Comparison of ENCODE assay signal across 13 cellular contexts in the genomic region with DNA sequence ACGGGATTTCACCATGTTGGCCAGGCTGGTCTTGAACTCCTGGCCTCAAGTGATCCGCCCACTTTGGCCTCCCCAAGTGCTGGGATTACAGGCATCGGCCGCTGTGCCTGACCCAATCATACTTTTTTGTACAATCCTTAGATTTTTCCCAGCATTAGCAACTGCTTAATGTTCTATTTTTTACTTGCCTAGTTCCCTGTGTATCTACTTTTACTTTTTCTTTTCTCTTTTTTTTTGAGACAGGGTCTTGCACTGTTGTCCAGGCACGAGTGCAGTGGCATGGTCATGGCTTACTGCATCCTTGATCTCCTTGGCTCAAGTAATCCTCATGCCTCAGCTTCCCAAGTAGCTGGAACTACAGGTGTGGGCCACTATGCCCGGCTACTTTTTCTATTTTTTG. TPM values are rescaled to one million over a fixed set of nuclear protein-coding genes. Genes with fewer than 3 reads are reported as not detected.
DNase-seq lines count a peak whose midpoint lies in the region; ATAC-seq and TF ChIP-seq lines count a peak whose summit lies in the region.
"Had no signal": no experiment of that assay in that cellular context is flagged by ENCODE, and none has a peak within 500 bp of the region (broad histone marks: within the 10 kb centered on the region; RNA-seq: fewer than 3 reads in every experiment).

No MANE protein-coding gene starts in this region.

- no peak for DNase-seq in activated naive CD8-positive, alpha-beta T cell treated with anti-CD3 and anti-CD28 coated beads for 36 hours
- DNase-seq in MM.1S (no peak), NCI-H526 (lab: John Stamatoyannopoulos, UW) (no peak), substantia nigra (lab: John Stamatoyannopoulos, UW) (no peak), GM10266 (ENCODE audit: extremely low spot score) (no peak)
- DNase-seq in central memory CD8-positive, alpha-beta T cell (ENCODE audit: low spot score in 2 of 2) = no peak
- DNase-seq in stimulated activated effector memory CD8-positive, alpha-beta T cell treated with anti-CD3 and anti-CD28 coated beads, Interleukin-12 subunit alpha, Interleukin-12 subunit beta, amount 100 ng/mL, for 72 hours (ENCODE audit: low spot score in 2 of 2) = no peak
- DNase-seq: activated T-cell treated with anti-CD3 and anti-CD28 coated beads for 4 hours; effector memory CD4-positive, alpha-beta T cell; mucosa of descending colon; NCI-H1105 treated with DMSO at 0.1 percent for 48 hours; NCI-H510A had no signal

- H3F3A ChIP-seq in MM.1S (ENCODE audit: insufficient read depth, low read length) = peaks cover 16% of the 10 kb centered on the region

- H3K27me3 ChIP-seq in MM.1S (replicated peaks; ENCODE audit: insufficient read depth, low read length) = no peaks in the 10 kb centered on the region

- peak overlapping the region; percentile 64 for H3K27ac Mint-ChIP-seq in activated naive CD8-positive, alpha-beta T cell
- no peak overlapping the region for H3K27ac Mint-ChIP-seq in activated naive CD8-positive, alpha-beta T cell treated with anti-CD3 and anti-CD28 coated beads for 36 hours
- peak overlapping the region; percentile 44 for H3K27ac Mint-ChIP-seq in central memory CD8-positive, alpha-beta T cell (ENCODE audit: low read depth)
- H3K27ac Mint-ChIP-seq in stimulated activated effector memory CD8-positive, alpha-beta T cell treated with anti-CD3 and anti-CD28 coated beads, Interleukin-12 subunit alpha, Interleukin-12 subunit beta, amount 100 ng/mL, for 72 hours = peak overlapping the region; percentile 23

- peak overlapping the region; percentile 27 for H3K4me3 Mint-ChIP-seq in activated naive CD8-positive, alpha-beta T cell
- no peak overlapping the region for H3K4me3 Mint-ChIP-seq in activated naive CD8-positive, alpha-beta T cell treated with anti-CD3 and anti-CD28 coated beads for 36 hours
- peak overlapping the region; percentile 90 for H3K4me3 Mint-ChIP-seq in central memory CD8-positive, alpha-beta T cell
- peak overlapping the region; percentile 91 for H3K4me3 Mint-ChIP-seq in stimulated activated effector memory CD8-positive, alpha-beta T cell treated with anti-CD3 and anti-CD28 coated beads, Interleukin-12 subunit alpha, Interleukin-12 subunit beta, amount 100 ng/mL, for 72 hours

- peaks cover 2% of the 10 kb centered on the region for H3K36me3 Mint-ChIP-seq in activated naive CD8-positive, alpha-beta T cell
- peaks cover 25% of the 10 kb centered on the region for H3K36me3 Mint-ChIP-seq in activated naive CD8-positive, alpha-beta T cell treated with anti-CD3 and anti-CD28 coated beads for 36 hours
- H3K36me3 Mint-ChIP-seq in central memory CD8-positive, alpha-beta T cell (ENCODE audit: insufficient read depth) = peaks cover 32% of the 10 kb centered on the region
- H3K36me3 Mint-ChIP-seq in stimulated activated effector memory CD8-positive, alpha-beta T cell treated with anti-CD3 and anti-CD28 coated beads, Interleukin-12 subunit alpha, Interleukin-12 subunit beta, amount 100 ng/mL, for 72 hours = peaks cover 73% of the 10 kb centered on the region

- H3K9me3 Mint-ChIP-seq in activated naive CD8-positive, alpha-beta T cell (ENCODE audit: low read depth) = no peaks in the 10 kb centered on the region
- no peaks in the 10 kb centered on the region for H3K9me3 Mint-ChIP-seq in activated naive CD8-positive, alpha-beta T cell treated with anti-CD3 and anti-CD28 coated beads for 36 hours
- no peaks in the 10 kb centered on the region for H3K9me3 Mint-ChIP-seq in central memory CD8-positive, alpha-beta T cell
- H3K9me3 Mint-ChIP-seq in stimulated activated effector memory CD8-positive, alpha-beta T cell treated with anti-CD3 and anti-CD28 coated beads, Interleukin-12 subunit alpha, Interleukin-12 subunit beta, amount 100 ng/mL, for 72 hours = no peaks in the 10 kb centered on the region

- no peak for TF ChIP-seq CTCF in MM.1S (IDR thresholded peaks at IDR 0.05; ENCODE audit: low read length)
- TF ChIP-seq CTCF in GM10266 (IDR thresholded peaks at IDR 0.05; ENCODE audit: control insufficient read depth, insufficient read depth, low read depth, missing control alignments) = no peak

- ATAC-seq in central memory CD8-positive, alpha-beta T cell (replicated peaks; ENCODE audit: extremely low read depth, poor library complexity, severe bottlenecking) = no peak
- no peak for ATAC-seq in stimulated activated effector memory CD8-positive, alpha-beta T cell treated with anti-CD3 and anti-CD28 coated beads, Interleukin-12 subunit alpha, Interleukin-12 subunit beta, amount 100 ng/mL, for 72 hours
- ATAC-seq: mucosa of descending colon had no signal

- H3K4me1 ChIP-seq in MM.1S (ENCODE audit: low read length) = peaks cover 24% of the 10 kb centered on the region

- H3K27ac ChIP-seq in MM.1S (ENCODE audit: low read length) (no peak overlapping the region), substantia nigra (ENCODE audit: low read depth, low read length, poor library complexity, severe bottlenecking) (no peak overlapping the region)

- H3K4me2 ChIP-seq in MM.1S (ENCODE audit: low read depth, low read length) = peak overlapping the region; percentile 82; the same call in 1 of the 2 replicates

- no peaks in the 10 kb centered on the region for H3K9me2 ChIP-seq in MM.1S (replicated peaks; ENCODE audit: insufficient read depth, low read length)

- no peak overlapping the region for H3K9ac ChIP-seq in MM.1S (ENCODE audit: low read length)

- H3K36me3 ChIP-seq in MM.1S (replicated peaks; ENCODE audit: insufficient read depth, low read length) = no peaks in the 10 kb centered on the region

- H3K79me2 ChIP-seq in MM.1S (ENCODE audit: low read length) = peaks cover 100% of the 10 kb centered on the region

- peaks cover 17% of the 10 kb centered on the region for H4K20me1 ChIP-seq in MM.1S (ENCODE audit: insufficient read depth, low read length)

- H3K4me3 ChIP-seq in MM.1S (ENCODE audit: low read length) = no peak overlapping the region
- H3K4me3 ChIP-seq: mucosa of descending colon had no signal

- H2AFZ ChIP-seq in MM.1S (ENCODE audit: low read length) = no peak overlapping the region

- H3K27me3 Mint-ChIP-seq in activated naive CD8-positive, alpha-beta T cell = no peaks in the 10 kb centered on the region
- H3K27me3 Mint-ChIP-seq in activated naive CD8-positive, alpha-beta T cell treated with anti-CD3 and anti-CD28 coated beads for 36 hours = no peaks in the 10 kb centered on the region
- no peaks in the 10 kb centered on the region for H3K27me3 Mint-ChIP-seq in central memory CD8-positive, alpha-beta T cell

- no peaks in the 10 kb centered on the region for H3K9me3 ChIP-seq in MM.1S (replicated peaks; ENCODE audit: insufficient read depth, low read length)
- H3K9me3 ChIP-seq: mucosa of descending colon had no signal

- peaks cover 73% of the 10 kb centered on the region for H3K4me1 Mint-ChIP-seq in activated naive CD8-positive, alpha-beta T cell (ENCODE audit: low read depth)
- peaks cover 63% of the 10 kb centered on the region for H3K4me1 Mint-ChIP-seq in activated naive CD8-positive, alpha-beta T cell treated with anti-CD3 and anti-CD28 coated beads for 36 hours
- H3K4me1 Mint-ChIP-seq in central memory CD8-positive, alpha-beta T cell = peaks cover 65% of the 10 kb centered on the region
- H3K4me1 Mint-ChIP-seq in stimulated activated effector memory CD8-positive, alpha-beta T cell treated with anti-CD3 and anti-CD28 coated beads, Interleukin-12 subunit alpha, Interleukin-12 subunit beta, amount 100 ng/mL, for 72 hours = peaks cover 56% of the 10 kb centered on the region

RNA-seq across cellular contexts. Expression of a gene that starts 9.5 kb away (rescaled TPM):
- 100 to 1,000 TPM; 161 to 165 TPM for total RNA-seq in activated naive CD8-positive, alpha-beta T cell treated with anti-CD3 and anti-CD28 coated beads for 36 hours
